9 cellular contexts compared by ENCODE assay signal in genomic region chr7:44631458-44632115, GRCh38. TPM values are rescaled to one million over a fixed set of nuclear protein-coding genes. Genes with fewer than 3 reads are reported as not detected.
DNase-seq lines count a peak whose midpoint lies in the region; ATAC-seq and TF ChIP-seq lines count a peak whose summit lies in the region.
"Had no signal": no experiment of that assay in that cellular context is flagged by ENCODE, and none has a peak within 500 bp of the region (broad histone marks: within the 10 kb centered on the region; RNA-seq: fewer than 3 reads in every experiment).

No MANE protein-coding gene starts in this region.

- no peaks in the 10 kb centered on the region for H3K27me3 Mint-ChIP-seq in activated CD4-positive, alpha-beta T cell treated with anti-CD3 and anti-CD28 coated beads for 36 hours
- H3K27me3 Mint-ChIP-seq in endothelial cell (ENCODE audit: unreplicated experiment): peaks cover 4% of the 10 kb centered on the region

- H3K36me3 Mint-ChIP-seq in activated CD4-positive, alpha-beta T cell treated with anti-CD3 and anti-CD28 coated beads for 36 hours (ENCODE audit: low read depth): peaks cover 38% of the 10 kb centered on the region
- H3K36me3 Mint-ChIP-seq in endothelial cell (ENCODE audit: low read depth, unreplicated experiment): no peaks in the 10 kb centered on the region

- no peak for ATAC-seq in activated CD4-positive, alpha-beta T cell treated with anti-CD3 and anti-CD28 coated beads for 36 hours
- no peak for ATAC-seq in GM21367 (IDR thresholded peaks at IDR 0.05; ENCODE audit: unreplicated experiment)
- no peak for ATAC-seq in HG03520 (IDR thresholded peaks at IDR 0.05; ENCODE audit: unreplicated experiment)
- ATAC-seq: A549 had no signal

- peak overlapping the region; percentile 87 for H3K27ac Mint-ChIP-seq in activated CD4-positive, alpha-beta T cell treated with anti-CD3 and anti-CD28 coated beads for 36 hours
- H3K27ac Mint-ChIP-seq in endothelial cell (ENCODE audit: unreplicated experiment): peak overlapping the region; percentile 48

- CTCF ChIA-PET in activated CD4-positive, alpha-beta T cell treated with anti-CD3 and anti-CD28 coated beads for 36 hours (lab: Charles Lee): interaction anchor here (0.6 to 1.3 kb wide), 3 partner anchors 9 to 40 kb away, joined by 3 read pairs; no protein-coding TSS in a partner anchor

- TF ChIP-seq CTCF in endothelial cell (IDR thresholded peaks at IDR 0.05; ENCODE audit: unreplicated experiment) (no peak), vagina (IDR thresholded peaks at IDR 0.05) (no peak)

- H3K27ac ChIP-seq in SJSA1 (peak overlapping the region; percentile 9; the same call in 1 of the 2 replicates), skeletal muscle tissue (ENCODE audit: low read depth, low read length) (peak overlapping the region; percentile 61), vagina (no peak overlapping the region)
- H3K27ac ChIP-seq: A549 had no signal

- H3K9me3 ChIP-seq in SJSA1 (replicated peaks): no peaks in the 10 kb centered on the region
- no peaks in the 10 kb centered on the region for H3K9me3 ChIP-seq in skeletal muscle tissue (ENCODE audit: control insufficient read depth in 3 of 3, low read length in 3 of 3)
- no peaks in the 10 kb centered on the region for H3K9me3 ChIP-seq in vagina
- H3K9me3 ChIP-seq: A549 had no signal

- no peak overlapping the region for H3K4me3 Mint-ChIP-seq in activated CD4-positive, alpha-beta T cell treated with anti-CD3 and anti-CD28 coated beads for 36 hours
- H3K4me3 Mint-ChIP-seq in endothelial cell (ENCODE audit: unreplicated experiment): no peak overlapping the region

- DNase-seq in activated CD4-positive, alpha-beta T cell treated with anti-CD3 and anti-CD28 coated beads for 36 hours: peak; percentile 35
- no peak for DNase-seq in activated CD4-positive, alpha-beta T cell treated with anti-CD3 and anti-CD28 coated beads, Interleukin-2, amount 50 U/mL, for 4 hours
- peak in 1 of 2 experiments; percentile 67 for DNase-seq in SJSA1 (ENCODE audit: low read depth in 1 of 2, low spot score in 2 of 2)
- no peak for DNase-seq in endothelial cell (ENCODE audit: low spot score)
- DNase-seq in vagina (ENCODE audit: extremely low spot score in 2 of 2): no peak

- H3K9ac ChIP-seq in skeletal muscle tissue (ENCODE audit: low read depth in 1 of 3, low read length in 3 of 3): peak overlapping the region in 1 of 3 donors; percentile 6

- H3K36me3 ChIP-seq in SJSA1 (peaks cover 9% of the 10 kb centered on the region), skeletal muscle tissue (ENCODE audit: control insufficient read depth in 3 of 3, insufficient read depth in 3 of 3, low read length in 3 of 3) (peaks cover 3 to 12% (median 4%) of the 10 kb centered on the region in 3 donors), vagina (peaks cover 0 to 13% of the 10 kb centered on the region in 2 donors)

- peaks cover 76% of the 10 kb centered on the region for H3K4me1 Mint-ChIP-seq in activated CD4-positive, alpha-beta T cell treated with anti-CD3 and anti-CD28 coated beads for 36 hours
- H3K4me1 Mint-ChIP-seq in endothelial cell (ENCODE audit: unreplicated experiment): peaks cover 24% of the 10 kb centered on the region

- no peaks in the 10 kb centered on the region for H3K27me3 ChIP-seq in SJSA1 (replicated peaks)
- H3K27me3 ChIP-seq in skeletal muscle tissue (ENCODE audit: control insufficient read depth in 3 of 3, insufficient read depth in 3 of 3, low read length in 3 of 3): no peaks in the 10 kb centered on the region
- no peaks in the 10 kb centered on the region for H3K27me3 ChIP-seq in vagina

- H3K4me3 ChIP-seq in SJSA1 (no peak overlapping the region), skeletal muscle tissue (ENCODE audit: low read length in 3 of 3) (no peak overlapping the region), vagina (no peak overlapping the region)
- H3K4me3 ChIP-seq: A549 had no signal

- intact Hi-C loops in activated CD4-positive, alpha-beta T cell treated with anti-CD3 and anti-CD28 coated beads for 36 hours (cut with DNase I, micrococcal nuclease): loop anchor here in 1 of 2 experiments (5.0 kb wide), 1 partner anchor 566 kb away; no protein-coding TSS in a partner anchor
- intact Hi-C loops in vagina (cut with DNase I): no loop called here

- H3K4me1 ChIP-seq in SJSA1 (replicated peaks) (peaks cover 60% of the 10 kb centered on the region), skeletal muscle tissue (ENCODE audit: control insufficient read depth in 3 of 3, insufficient read depth in 3 of 3, low read length in 3 of 3) (peaks cover 58 to 77% (median 60%) of the 10 kb centered on the region in 3 donors), vagina (peaks cover 57% of the 10 kb centered on the region)

- no peaks in the 10 kb centered on the region for H3K9me3 Mint-ChIP-seq in activated CD4-positive, alpha-beta T cell treated with anti-CD3 and anti-CD28 coated beads for 36 hours (ENCODE audit: low read depth)
- no peaks in the 10 kb centered on the region for H3K9me3 Mint-ChIP-seq in endothelial cell (ENCODE audit: unreplicated experiment)

- POLR2A ChIA-PET in activated CD4-positive, alpha-beta T cell treated with anti-CD3 and anti-CD28 coated beads for 36 hours (lab: Charles Lee): interaction anchor here (1.2 to 1.3 kb wide), 3 partner anchors 9 to 24 kb away, joined by 3 to 4 read pairs (median 3); no protein-coding TSS in a partner anchor

- TF ChIP-seq POLR2A in vagina (IDR thresholded peaks at IDR 0.05): no peak

RNA-seq across cellular contexts. Expression of gene OGDH, which starts 25.2 kb away (rescaled TPM):
- total RNA-seq in activated CD4-positive, alpha-beta T cell treated with anti-CD3 and anti-CD28 coated beads for 36 hours: 10 to 100 TPM; 80.3 to 90.1 TPM
- 38.4 and 51.3 TPM in 2 replicates for total RNA-seq in SJSA1 (2014; rRNA removed; shearing (Covaris generic))
- total RNA-seq in endothelial cell (ENCODE audit: unreplicated experiment) (67.1 TPM), skeletal muscle tissue (70.5 TPM), vagina (80.0 TPM)

RNA-seq across cellular contexts. Expression of gene TMED4, which starts 49.6 kb away (rescaled TPM):
- total RNA-seq in activated CD4-positive, alpha-beta T cell treated with anti-CD3 and anti-CD28 coated beads for 36 hours: 10 to 100 TPM; 71.6 to 73.0 TPM
- total RNA-seq in SJSA1 (2014; rRNA removed; shearing (Covaris generic)): 108 and 164 TPM in 2 replicates
- total RNA-seq in endothelial cell (ENCODE audit: unreplicated experiment): 79.4 TPM
- 107 TPM for total RNA-seq in skeletal muscle tissue
- total RNA-seq in vagina: 102 TPM

RNA-seq across cellular contexts. Expression of gene DDX56, which starts 57.9 kb away (rescaled TPM):
- 100 to 1,000 TPM in 1 of 2 experiments, 10 to 100 TPM in 1; 98.5 to 104 TPM for total RNA-seq in activated CD4-positive, alpha-beta T cell treated with anti-CD3 and anti-CD28 coated beads for 36 hours
- 67.9 and 72.3 TPM in 2 replicates for total RNA-seq in SJSA1 (2014; rRNA removed; shearing (Covaris generic))
- total RNA-seq in endothelial cell (ENCODE audit: unreplicated experiment) (71.6 TPM), skeletal muscle tissue (49.1 TPM), vagina (60.2 TPM)
